ENCODE assay signal across 25 cellular contexts in the genomic region with DNA sequence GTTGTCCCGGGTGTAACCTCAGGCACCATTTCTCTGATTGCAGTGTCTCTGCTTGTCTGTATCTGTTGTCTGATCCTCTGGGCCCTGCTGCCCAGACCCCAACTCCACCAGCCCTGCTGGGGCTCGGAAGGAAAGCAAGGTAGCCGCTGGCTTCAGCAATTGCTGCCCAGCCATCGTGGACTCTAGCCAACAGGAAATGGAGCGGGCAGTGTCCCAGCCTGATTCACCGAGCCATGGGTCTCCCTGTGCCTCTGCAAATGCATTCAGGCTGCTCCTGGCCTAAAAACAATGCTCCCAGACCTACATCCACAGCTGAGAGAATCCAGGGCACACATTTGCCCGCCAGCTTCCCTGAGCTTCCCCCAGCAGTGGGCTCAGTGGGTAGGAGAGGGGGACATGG. TPM values are rescaled to one million over a fixed set of nuclear protein-coding genes. Genes with fewer than 3 reads are reported as not detected.
DNase-seq lines count a peak whose midpoint lies in the region; TF ChIP-seq lines count a peak whose summit lies in the region.
"Had no signal": no experiment of that assay in that cellular context is flagged by ENCODE, and none has a peak within 500 bp of the region (broad histone marks: within the 10 kb centered on the region; RNA-seq: fewer than 3 reads in every experiment).

No MANE protein-coding gene starts in this region.

- no peaks in the 10 kb centered on the region for H3K79me1 ChIP-seq in mesenchymal stem cell (replicated peaks; ENCODE audit: low read length, poor library complexity, severe bottlenecking)

- DNase-seq in DMS53 (lab: John Stamatoyannopoulos, UW) (peak; percentile 8), DMS53 treated with DMSO at 0.1 percent for 48 hours (lab: John Stamatoyannopoulos, UW; ENCODE audit: unreplicated experiment) (no peak), LNCaP clone FGC (ENCODE audit: low read depth) (peak; percentile 49), caudate nucleus (lab: John Stamatoyannopoulos, UW) (peak in 2 of 61 donors; percentile 34 to 45), renal cortical epithelial cell (ENCODE audit: low read depth) (peak; percentile 22), type B pancreatic cell (ENCODE audit: extremely low spot score, unreplicated experiment) (no peak), mesenchymal stem cell (no peak)
- DNase-seq in stimulated activated CD4-positive, alpha-beta T cell treated with anti-CD3 and anti-CD28 coated beads, Interleukin-2, amount 100 ng/mL, for 48 hours: no peak
- DNase-seq: activated T-cell treated with anti-CD3 and anti-CD28 coated beads, Interleukin-2, amount 50 U/mL, for 72 hours; glutamatergic neuron; Kasumi-1; mucosa of descending colon; NCI-H2171; Right ventricle myocardium superior; stimulated activated CD4-positive, alpha-beta T cell treated with anti-CD3 and anti-CD28 coated beads, Interleukin-4, amount 100 ng/mL, for 1 hour; upper lobe of right lung had no signal

- no peak overlapping the region for H3K9ac ChIP-seq in mesenchymal stem cell (ENCODE audit: low read length)

- no peak overlapping the region for H3K27ac Mint-ChIP-seq in type B pancreatic cell
- H3K27ac Mint-ChIP-seq: activated naive CD8-positive, alpha-beta T cell; activated T-cell treated with anti-CD3 and anti-CD28 coated beads, Interleukin-2, amount 50 U/mL, for 72 hours had no signal

- H3K9me3 Mint-ChIP-seq in type B pancreatic cell: no peaks in the 10 kb centered on the region
- H3K9me3 Mint-ChIP-seq: activated T-cell treated with anti-CD3 and anti-CD28 coated beads, Interleukin-2, amount 50 U/mL, for 72 hours had no signal

- no peak overlapping the region for H3K4me3 Mint-ChIP-seq in type B pancreatic cell
- H3K4me3 Mint-ChIP-seq: activated naive CD8-positive, alpha-beta T cell; activated T-cell treated with anti-CD3 and anti-CD28 coated beads, Interleukin-2, amount 50 U/mL, for 72 hours; brain had no signal

- no peak overlapping the region for H4K91ac ChIP-seq in mesenchymal stem cell (ENCODE audit: low read length)

- H3K4me1 Mint-ChIP-seq in type B pancreatic cell (ENCODE audit: unreplicated experiment): no peaks in the 10 kb centered on the region

- WGBS in mesenchymal stem cell: 84% methylated on average over 7 of the region's 7 CpGs

- no peak overlapping the region for H2AK5ac ChIP-seq in mesenchymal stem cell (ENCODE audit: low read length, severe bottlenecking)

- H4K8ac ChIP-seq in mesenchymal stem cell (ENCODE audit: low read length): no peak overlapping the region

- H3K9me3 ChIP-seq in mesenchymal stem cell (ENCODE audit: control insufficient read depth, low read length): no peaks in the 10 kb centered on the region
- H3K9me3 ChIP-seq: mucosa of descending colon, neutrophil, upper lobe of right lung had no signal

- no peak overlapping the region for H3K4me2 ChIP-seq in mesenchymal stem cell (ENCODE audit: low read length, poor library complexity, severe bottlenecking)
- H3K4me2 ChIP-seq: smooth muscle cell had no signal

- peaks cover 4 to 48% of the 10 kb centered on the region in 2 experiments for H3K27me3 ChIP-seq in mesenchymal stem cell (ENCODE audit: control insufficient read depth in 1 of 2, insufficient read depth in 1 of 2, low read length in 2 of 2)

- no peaks in the 10 kb centered on the region for H3K4me1 ChIP-seq in mesenchymal stem cell (ENCODE audit: control insufficient read depth, insufficient read depth, low read depth, low read length)
- H3K4me1 ChIP-seq: upper lobe of right lung had no signal

- peaks cover 53% of the 10 kb centered on the region for H3K27me3 Mint-ChIP-seq in type B pancreatic cell
- H3K27me3 Mint-ChIP-seq: activated naive CD8-positive, alpha-beta T cell had no signal

- H2AFZ ChIP-seq in mesenchymal stem cell (ENCODE audit: low read depth, low read length): no peak overlapping the region

- H2BK120ac ChIP-seq in mesenchymal stem cell (ENCODE audit: low read depth, low read length): no peak overlapping the region

- H2BK12ac ChIP-seq in mesenchymal stem cell (ENCODE audit: low read length in 2 of 2): no peak overlapping the region

- H3K36me3 ChIP-seq in mesenchymal stem cell (ENCODE audit: control insufficient read depth in 1 of 2, insufficient read depth in 2 of 2, low read depth in 1 of 2, low read length in 2 of 2): no peaks in the 10 kb centered on the region
- H3K36me3 ChIP-seq: neutrophil, upper lobe of right lung had no signal

- H3K23ac ChIP-seq in mesenchymal stem cell (ENCODE audit: low read length in 2 of 2): no peak overlapping the region

- no peak overlapping the region for H2BK5ac ChIP-seq in mesenchymal stem cell (ENCODE audit: low read depth, low read length, poor library complexity, severe bottlenecking)

- no peak overlapping the region for H3K14ac ChIP-seq in mesenchymal stem cell (ENCODE audit: low read length in 2 of 2)

- TF ChIP-seq CTCF in LNCaP clone FGC (IDR thresholded peaks at IDR 0.05; ENCODE audit: control insufficient read depth, extremely low read depth, insufficient read depth) (no peak), type B pancreatic cell (conservative IDR thresholded peaks at IDR 0.05) (no peak)

- no peak overlapping the region for H3K4ac ChIP-seq in mesenchymal stem cell (ENCODE audit: low read depth in 1 of 2, low read length in 2 of 2)

- peak overlapping the region; percentile 9 for H3K27ac ChIP-seq in caudate nucleus (ENCODE audit: low read depth, low read length)
- H3K27ac ChIP-seq in mesenchymal stem cell (ENCODE audit: low read length, poor library complexity, severe bottlenecking): no peak overlapping the region
- H3K27ac ChIP-seq: 22Rv1, coronary artery, neutrophil, upper lobe of right lung had no signal

- H3K18ac ChIP-seq in mesenchymal stem cell (ENCODE audit: low read depth in 1 of 2, low read length in 2 of 2): no peak overlapping the region

- H2BK15ac ChIP-seq in mesenchymal stem cell (ENCODE audit: low read depth, poor library complexity, severe bottlenecking): no peak overlapping the region

- H3K36me3 Mint-ChIP-seq in type B pancreatic cell: no peaks in the 10 kb centered on the region
- H3K36me3 Mint-ChIP-seq: activated naive CD8-positive, alpha-beta T cell; brain had no signal

- no peak overlapping the region for H3K4me3 ChIP-seq in LNCaP clone FGC (ENCODE audit: low read depth, low read length)
- H3K4me3 ChIP-seq in mesenchymal stem cell (ENCODE audit: insufficient read depth in 1 of 2, low read depth in 1 of 2, low read length in 2 of 2): no peak overlapping the region
- H3K4me3 ChIP-seq: coronary artery, mucosa of descending colon, smooth muscle cell, upper lobe of right lung had no signal

RNA-seq across cellular contexts. Expression of gene TUNAR, which starts 9.2 kb away (rescaled TPM):
- total RNA-seq in renal cortical epithelial cell: 0.69 and 3.0 TPM in 2 replicates
- total RNA-seq in type B pancreatic cell (ENCODE audit: low replicate concordance): 7.0 and 7.4 TPM in 2 replicates
- not detected for polyA plus RNA-seq in mesenchymal stem cell (2013, experiment 1 of 2)
- not detected for polyA plus RNA-seq in mesenchymal stem cell (2013, experiment 2 of 2)
- total RNA-seq: activated CD8-positive, alpha-beta memory T cell treated with anti-CD3 and anti-CD28 coated beads for 36 hours; activated T-cell treated with anti-CD3 and anti-CD28 coated beads, Interleukin-2, amount 50 U/mL, for 72 hours; fibroblast of lung; mucosa of descending colon; Right ventricle myocardium superior; smooth muscle cell; upper lobe of right lung had no signal
- polyA plus RNA-seq: BJ, fibroblast of lung, smooth muscle cell had no signal

Comparison
In these comparisons a context has a peak if more than half of its experiments do, and no peak if none do; other contexts are left out.
1. DNase-seq: peak in DMS53 (single experiment), LNCaP clone FGC (single experiment) and renal cortical epithelial cell (single experiment); none in DMS53 treated with DMSO at 0.1 percent for 48 hours (single experiment), type B pancreatic cell (single experiment), mesenchymal stem cell (single experiment) and stimulated activated CD4-positive, alpha-beta T cell treated with anti-CD3 and anti-CD28 coated beads, Interleukin-2, amount 100 ng/mL, for 48 hours (0 of 2).